9 cellular contexts compared by ENCODE assay signal in genomic region chr11:104897891-104898684, GRCh38. TPM values are rescaled to one million over a fixed set of nuclear protein-coding genes. Genes with fewer than 3 reads are reported as not detected.
A peak's percentile ranks its signal among the peaks of the same experiment; 100 is the strongest.
DNase-seq lines count a peak whose midpoint lies in the region; ATAC-seq and TF ChIP-seq lines count a peak whose summit lies in the region.
"Had no signal": no experiment of that assay in that cellular context is flagged by ENCODE, and none has a peak within 500 bp of the region (broad histone marks: within the 10 kb centered on the region; RNA-seq: fewer than 3 reads in every experiment).

TSS of gene CASP12 (minus strand) at chr11:104898460.

- no peaks in the 10 kb centered on the region for H3K27me3 Mint-ChIP-seq in activated naive CD8-positive, alpha-beta T cell treated with anti-CD3 and anti-CD28 coated beads for 36 hours

- H3K27ac ChIP-seq in lung (ENCODE audit: low read depth in 1 of 2, low read length in 1 of 2) (peak within 1 kb of the TSS; percentile 45 to 50), aorta (ENCODE audit: low read depth in 1 of 2, low read length in 2 of 2) (peak within 1 kb of the TSS; percentile 71 to 76)

- H3K4me1 Mint-ChIP-seq in activated naive CD8-positive, alpha-beta T cell treated with anti-CD3 and anti-CD28 coated beads for 36 hours = peaks cover 7% of the 10 kb centered on the region

- H3K27me3 ChIP-seq in lung (ENCODE audit: control insufficient read depth, insufficient read depth) = no peaks in the 10 kb centered on the region
- H3K27me3 ChIP-seq in aorta (ENCODE audit: control insufficient read depth in 1 of 2, insufficient read depth in 2 of 2, low read length in 1 of 2) = no peaks in the 10 kb centered on the region

- H3K9me3 Mint-ChIP-seq in activated naive CD8-positive, alpha-beta T cell treated with anti-CD3 and anti-CD28 coated beads for 36 hours = no peaks in the 10 kb centered on the region

- peak within 1 kb of the TSS; percentile 26 for H3K27ac Mint-ChIP-seq in activated naive CD8-positive, alpha-beta T cell treated with anti-CD3 and anti-CD28 coated beads for 36 hours

- no peaks in the 10 kb centered on the region for H3K9me3 ChIP-seq in lung (ENCODE audit: control insufficient read depth in 2 of 2, insufficient read depth in 1 of 2, low read length in 1 of 2)
- no peaks in the 10 kb centered on the region for H3K9me3 ChIP-seq in aorta (ENCODE audit: control insufficient read depth, low read length)

- ATAC-seq in Right ventricle myocardium inferior (peak; percentile 68), lung (ENCODE audit: insufficient read depth, low FRiP score) (peak; percentile 17), aorta (ENCODE audit: low FRiP score) (peak; percentile 79)

- intact Hi-C loops in Right ventricle myocardium inferior (cut with DNase I) (no loop called here), cardiac septum (cut with DNase I) (no loop called here), aorta (cut with DNase I) (loop anchor here in 1 of 2 donors (5.0 kb wide), 1 partner anchor 69 kb away; the partner anchor contains the start of gene CASP4)

- H3K4me1 ChIP-seq in lung (ENCODE audit: control insufficient read depth in 2 of 2, insufficient read depth in 2 of 2, low read length in 2 of 2) = peaks cover 0 to 7% of the 10 kb centered on the region in 2 donors
- H3K4me1 ChIP-seq in aorta (ENCODE audit: control insufficient read depth in 1 of 2, insufficient read depth in 2 of 2, low read length in 2 of 2) = peaks cover 6% of the 10 kb centered on the region in 2 donors

- DNase-seq in Right ventricle myocardium inferior (ENCODE audit: missing footprints) (no peak), cardiac septum (ENCODE audit: low spot score) (no peak), lung (ENCODE audit: low spot score) (no peak), aorta (no peak), DMS53 treated with DMSO at 0.1 percent for 48 hours (lab: John Stamatoyannopoulos, UW; ENCODE audit: unreplicated experiment) (no peak), NCI-H446 treated with DMSO at 0.1 percent for 48 hours (lab: John Stamatoyannopoulos, UW) (no peak), NCI-H748 treated with DMSO at 0.1 percent for 48 hours (lab: John Stamatoyannopoulos, UW) (no peak)
- no peak for DNase-seq in activated naive CD8-positive, alpha-beta T cell treated with anti-CD3 and anti-CD28 coated beads for 36 hours

- H3K4me3 Mint-ChIP-seq in activated naive CD8-positive, alpha-beta T cell treated with anti-CD3 and anti-CD28 coated beads for 36 hours = peak within 1 kb of the TSS; percentile 38

- H3K36me3 ChIP-seq in lung (ENCODE audit: control insufficient read depth in 2 of 2, insufficient read depth in 2 of 2, low read length in 2 of 2) (no peaks in the 10 kb centered on the region), aorta (ENCODE audit: control insufficient read depth in 1 of 2, insufficient read depth in 2 of 2, low read length in 1 of 2) (no peaks in the 10 kb centered on the region)

- WGBS in lung, 2 donors = 40 to 65% methylated on average over 9 of the region's 9 CpGs
- 3 to 6% methylated on average over 9 of the region's 9 CpGs for WGBS in aorta, 2 donors

- H3K4me3 ChIP-seq in lung (peak within 1 kb of the TSS; percentile 4), aorta (ENCODE audit: low read length in 2 of 2) (peak within 1 kb of the TSS; percentile 98 to 99)

- peaks cover 2% of the 10 kb centered on the region for H3K36me3 Mint-ChIP-seq in activated naive CD8-positive, alpha-beta T cell treated with anti-CD3 and anti-CD28 coated beads for 36 hours

- no peak for TF ChIP-seq CTCF in lung (IDR thresholded peaks at IDR 0.05; ENCODE audit: control extremely low read depth, extremely low read depth)

RNA-seq across cellular contexts. Expression of gene CASP12, which starts in this region (rescaled TPM):
- total RNA-seq in Right ventricle myocardium inferior (0.22 TPM), cardiac septum (0.35 TPM), lung (1 to 10 TPM in 1 of 2 donors, under 1 TPM in 1; 0.34 to 1.1 TPM), aorta (1 to 10 TPM; 2.6 to 5.0 TPM)
- not detected for total RNA-seq in activated naive CD8-positive, alpha-beta T cell treated with anti-CD3 and anti-CD28 coated beads for 36 hours
- polyA plus RNA-seq in lung (under 1 TPM; 0.15 to 0.89 TPM), aorta (1 to 10 TPM; 2.4 to 5.0 TPM)
- total RNA-seq: LHCN-M2 had no signal

Comparison
In these comparisons a context has a peak if more than half of its experiments do, and no peak if none do; other contexts are left out.
1. Peak in ATAC-seq in Right ventricle myocardium inferior; RNA of the gene not detected or under 1 TPM.
2. ATAC-seq: peak in every context shown above with its lines; median percentile 79 in aorta; 68 in Right ventricle myocardium inferior; 17 in lung.